In the genomic region with DNA sequence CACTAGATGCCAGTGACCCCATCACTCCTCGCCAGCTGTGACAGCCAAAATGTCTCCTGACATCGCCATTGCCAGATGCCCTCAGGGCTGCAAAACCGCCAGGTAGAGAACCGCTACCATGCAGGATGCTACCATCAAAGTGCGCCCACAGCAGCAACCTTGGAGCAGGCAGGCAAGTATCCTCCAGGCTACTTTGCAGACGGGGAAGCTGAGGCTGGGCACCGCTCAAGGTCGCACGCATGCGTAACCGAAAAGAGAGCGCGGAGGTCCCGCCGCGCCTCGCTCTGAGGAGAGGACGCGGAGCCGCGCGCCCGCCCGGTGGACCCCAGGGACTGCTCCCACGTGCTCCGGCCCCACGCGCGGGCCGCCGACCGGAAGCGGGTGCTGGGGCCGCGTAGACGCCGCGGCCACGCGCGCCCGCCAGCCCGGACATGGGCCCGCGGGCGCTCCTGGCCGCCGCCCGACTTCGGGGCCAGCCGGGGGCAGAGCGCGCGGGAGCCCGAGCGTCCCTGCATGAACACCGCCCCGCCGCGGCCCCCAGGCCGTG, we compare ENCODE assay signal across 1 cellular context.
A peak's percentile ranks its signal among the peaks of the same experiment; 100 is the strongest.
TF ChIP-seq lines count a peak whose summit lies in the region.

A gene with protein sequence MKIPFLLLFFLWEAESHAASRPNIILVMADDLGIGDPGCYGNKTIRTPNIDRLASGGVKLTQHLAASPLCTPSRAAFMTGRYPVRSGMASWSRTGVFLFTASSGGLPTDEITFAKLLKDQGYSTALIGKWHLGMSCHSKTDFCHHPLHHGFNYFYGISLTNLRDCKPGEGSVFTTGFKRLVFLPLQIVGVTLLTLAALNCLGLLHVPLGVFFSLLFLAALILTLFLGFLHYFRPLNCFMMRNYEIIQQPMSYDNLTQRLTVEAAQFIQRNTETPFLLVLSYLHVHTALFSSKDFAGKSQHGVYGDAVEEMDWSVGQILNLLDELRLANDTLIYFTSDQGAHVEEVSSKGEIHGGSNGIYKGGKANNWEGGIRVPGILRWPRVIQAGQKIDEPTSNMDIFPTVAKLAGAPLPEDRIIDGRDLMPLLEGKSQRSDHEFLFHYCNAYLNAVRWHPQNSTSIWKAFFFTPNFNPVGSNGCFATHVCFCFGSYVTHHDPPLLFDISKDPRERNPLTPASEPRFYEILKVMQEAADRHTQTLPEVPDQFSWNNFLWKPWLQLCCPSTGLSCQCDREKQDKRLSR (plus strand): TSS at position 282 of the 547 bp plus-strand sequence. CDS start 105,488 bp downstream, outside the sequence.

TF ChIP-seq in A549, 52 proteins besides CTCF, POLR2A, EP300 and RAD21 (continued from another document):
- TF ChIP-seq, protein P1, sequence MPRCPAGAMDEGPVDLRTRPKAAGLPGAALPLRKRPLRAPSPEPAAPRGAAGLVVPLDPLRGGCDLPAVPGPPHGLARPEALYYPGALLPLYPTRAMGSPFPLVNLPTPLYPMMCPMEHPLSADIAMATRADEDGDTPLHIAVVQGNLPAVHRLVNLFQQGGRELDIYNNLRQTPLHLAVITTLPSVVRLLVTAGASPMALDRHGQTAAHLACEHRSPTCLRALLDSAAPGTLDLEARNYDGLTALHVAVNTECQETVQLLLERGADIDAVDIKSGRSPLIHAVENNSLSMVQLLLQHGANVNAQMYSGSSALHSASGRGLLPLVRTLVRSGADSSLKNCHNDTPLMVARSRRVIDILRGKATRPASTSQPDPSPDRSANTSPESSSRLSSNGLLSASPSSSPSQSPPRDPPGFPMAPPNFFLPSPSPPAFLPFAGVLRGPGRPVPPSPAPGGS (IDR thresholded peaks at IDR 0.05), result 0 out of 3 replicates have a peak, but pooled peaks have one; percentile 12
